Comparison of ENCODE assay signal across 14 cellular contexts in the genomic region with DNA sequence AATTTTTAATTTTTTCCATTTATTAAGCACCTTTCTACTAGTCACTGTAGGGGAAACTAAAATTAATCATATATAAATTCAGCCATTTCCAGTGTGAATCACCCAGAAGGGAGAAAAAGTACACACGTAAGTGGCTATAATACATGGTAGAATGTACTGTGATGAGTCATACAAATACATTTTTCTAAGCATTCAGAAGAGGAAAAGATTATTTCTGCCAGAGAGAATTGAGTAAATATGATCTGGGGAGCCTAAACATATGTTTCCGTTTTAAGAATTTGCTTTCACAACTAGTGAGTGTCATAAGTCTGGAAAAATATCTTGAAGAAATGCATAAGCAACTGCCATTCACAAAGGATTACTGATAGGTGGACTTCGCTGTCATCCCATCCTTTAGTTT.
DNase-seq lines count a peak whose midpoint lies in the region; ATAC-seq and TF ChIP-seq lines count a peak whose summit lies in the region.
"Had no signal": no experiment of that assay in that cellular context is flagged by ENCODE, and none has a peak within 500 bp of the region (broad histone marks: within the 10 kb centered on the region; RNA-seq: fewer than 3 reads in every experiment).

No MANE protein-coding gene starts in this region.

- H3K9me2 ChIP-seq in OCI-LY7 (ENCODE audit: insufficient read depth, low read length): no peaks in the 10 kb centered on the region

- H2AFZ ChIP-seq in OCI-LY7 (ENCODE audit: low read length): no peak overlapping the region

- H3K9me3 Mint-ChIP-seq in Calu3 (ENCODE audit: low read depth, unreplicated experiment): no peaks in the 10 kb centered on the region
- H3K9me3 Mint-ChIP-seq: activated naive CD4-positive, alpha-beta T cell treated with anti-CD3 and anti-CD28 coated beads for 36 hours had no signal

- H3K27ac ChIP-seq in HEK293 (ENCODE audit: extremely low read depth, low read depth, low read length) (no peak overlapping the region), OCI-LY7 (ENCODE audit: low read depth, low read length, poor library complexity, severe bottlenecking) (no peak overlapping the region), right lobe of liver (no peak overlapping the region)

- H3K4me1 ChIP-seq in HEK293 (ENCODE audit: control insufficient read depth, insufficient read depth, low read length) (no peaks in the 10 kb centered on the region), OCI-LY7 (ENCODE audit: insufficient read depth, low read length, poor library complexity, severe bottlenecking) (no peaks in the 10 kb centered on the region), right lobe of liver (no peaks in the 10 kb centered on the region)

- intact Hi-C loops in posterior cingulate gyrus (cut with DNase I): no loop called here
- intact Hi-C loops in OCI-LY7 (cut with micrococcal nuclease; ENCODE audit: unreplicated experiment): no loop called here
- intact Hi-C loops in right lobe of liver (cut with DNase I): no loop called here
- intact Hi-C loops in Calu3 (cut with micrococcal nuclease; ENCODE audit: unreplicated experiment): no loop called here

- no peak for TF ChIP-seq POLR2A in right lobe of liver (IDR thresholded peaks at IDR 0.05)

- H3K4me3 Mint-ChIP-seq in Calu3 (ENCODE audit: low read depth, unreplicated experiment): no peak overlapping the region
- H3K4me3 Mint-ChIP-seq: activated naive CD4-positive, alpha-beta T cell treated with anti-CD3 and anti-CD28 coated beads for 36 hours had no signal

- H3K4me3 ChIP-seq in AG10803 (ENCODE audit: low read length) (no peak overlapping the region), HEK293 (ENCODE audit: low read depth, low read length) (no peak overlapping the region), OCI-LY7 (ENCODE audit: low read depth, low read length, poor library complexity, severe bottlenecking) (no peak overlapping the region), right lobe of liver (no peak overlapping the region)

- H3K4me2 ChIP-seq in OCI-LY7 (ENCODE audit: low read length): no peak overlapping the region

- H3K27me3 ChIP-seq in right lobe of liver: no peaks in the 10 kb centered on the region

- H3K36me3 ChIP-seq in HEK293 (ENCODE audit: control insufficient read depth in 2 of 2, insufficient read depth in 1 of 2, low read length in 2 of 2): no peaks in the 10 kb centered on the region
- H3K36me3 ChIP-seq in OCI-LY7 (ENCODE audit: insufficient read depth, low read length): peaks cover 9% of the 10 kb centered on the region; the same call in 1 of the 2 replicates
- H3K36me3 ChIP-seq in right lobe of liver: no peaks in the 10 kb centered on the region

- CTCF ChIA-PET in HEK293 (lab: Yijun Ruan, JAX): interaction anchor here (0.6 kb wide), 1 partner anchor 18 kb away, joined by 3 read pairs; no protein-coding TSS in a partner anchor
- CTCF ChIA-PET in OCI-LY7 (lab: Charles Lee; ENCODE audit: unreplicated experiment): no interaction called here
- CTCF ChIA-PET in Calu3 (lab: Charles Lee): no interaction called here

- DNase-seq in AG10803 (ENCODE audit: low read depth) (peak; percentile 85), amniotic stem cell (lab: John Stamatoyannopoulos, UW) (peak; percentile 71), glomerular visceral epithelial cell (ENCODE audit: extremely low spot score) (peak; percentile 32), posterior cingulate gyrus (no peak), OCI-LY7 (ENCODE audit: low spot score) (no peak), right lobe of liver (no peak), Calu3 (no peak)
- DNase-seq: activated naive CD4-positive, alpha-beta T cell treated with anti-CD3 and anti-CD28 coated beads for 36 hours; kidney; NCI-H2029; stimulated activated CD4-positive, alpha-beta T cell treated with anti-CD3 and anti-CD28 coated beads, Interleukin-2, amount 100 ng/mL, for 24 hours; WERI-Rb-1 had no signal

- no peaks in the 10 kb centered on the region for H3K36me3 Mint-ChIP-seq in Calu3 (ENCODE audit: insufficient read depth, unreplicated experiment)

- 84% methylated on average over 3 of the region's 3 CpGs for WGBS in right lobe of liver (ENCODE audit: insufficient coverage, low coverage, low lambda C conversion rate, missing lambda C conversion rate)

- BruUV-seq in OCI-LY7 (replicated peaks; lab: Mats Ljungman, UMichigan): no TSS peak
- BruUV-seq in Calu3 (replicated peaks; lab: Mats Ljungman, UMichigan): no TSS peak

- no peaks in the 10 kb centered on the region for H3K4me1 Mint-ChIP-seq in Calu3 (ENCODE audit: low read depth, unreplicated experiment)

- TF ChIP-seq CTCF in AG10803 (conservative IDR thresholded peaks at IDR 0.05; ENCODE audit: low read length) (no peak), HEK293 (tag by site-specific recombination; IDR thresholded peaks at IDR 0.05) (no peak), OCI-LY7 (conservative IDR thresholded peaks at IDR 0.05; ENCODE audit: low read length) (no peak), right lobe of liver (IDR thresholded peaks at IDR 0.05) (no peak), Calu3 (IDR thresholded peaks at IDR 0.05; ENCODE audit: unreplicated experiment) (no peak)

- H3K79me2 ChIP-seq in OCI-LY7 (ENCODE audit: insufficient read depth, low read depth, low read length): no peaks in the 10 kb centered on the region

- ATAC-seq in right lobe of liver: no peak
- ATAC-seq: Panc1 had no signal

- H3K27me3 Mint-ChIP-seq in Calu3 (ENCODE audit: unreplicated experiment): no peaks in the 10 kb centered on the region

- H3K27ac Mint-ChIP-seq in Calu3 (ENCODE audit: unreplicated experiment): no peak overlapping the region
- H3K27ac Mint-ChIP-seq: activated naive CD4-positive, alpha-beta T cell treated with anti-CD3 and anti-CD28 coated beads for 36 hours had no signal

- H3K9me3 ChIP-seq in HEK293 (ENCODE audit: control insufficient read depth, insufficient read depth, low read depth, low read length) (no peaks in the 10 kb centered on the region), OCI-LY7 (ENCODE audit: low read length) (no peaks in the 10 kb centered on the region), right lobe of liver (no peaks in the 10 kb centered on the region)

- POLR2A ChIA-PET in HEK293 (lab: Yijun Ruan, JAX): no interaction called here
- POLR2A ChIA-PET in OCI-LY7 (lab: Charles Lee): no interaction called here

- H4K20me1 ChIP-seq in OCI-LY7 (ENCODE audit: insufficient read depth, low read length): no peaks in the 10 kb centered on the region

TF ChIP-seq in HEK293, 187 proteins besides CTCF, POLR2A, EP300 and RAD21:
- TF ChIP-seq TCF7L2 (IDR thresholded peaks at IDR 0.05; ENCODE audit: borderline replicate concordance, low read depth, low read length): no peak
- TF ChIP-seq ZNF426 (tag by site-specific recombination; IDR thresholded peaks at IDR 0.05): no peak
- TF ChIP-seq, protein P1, sequence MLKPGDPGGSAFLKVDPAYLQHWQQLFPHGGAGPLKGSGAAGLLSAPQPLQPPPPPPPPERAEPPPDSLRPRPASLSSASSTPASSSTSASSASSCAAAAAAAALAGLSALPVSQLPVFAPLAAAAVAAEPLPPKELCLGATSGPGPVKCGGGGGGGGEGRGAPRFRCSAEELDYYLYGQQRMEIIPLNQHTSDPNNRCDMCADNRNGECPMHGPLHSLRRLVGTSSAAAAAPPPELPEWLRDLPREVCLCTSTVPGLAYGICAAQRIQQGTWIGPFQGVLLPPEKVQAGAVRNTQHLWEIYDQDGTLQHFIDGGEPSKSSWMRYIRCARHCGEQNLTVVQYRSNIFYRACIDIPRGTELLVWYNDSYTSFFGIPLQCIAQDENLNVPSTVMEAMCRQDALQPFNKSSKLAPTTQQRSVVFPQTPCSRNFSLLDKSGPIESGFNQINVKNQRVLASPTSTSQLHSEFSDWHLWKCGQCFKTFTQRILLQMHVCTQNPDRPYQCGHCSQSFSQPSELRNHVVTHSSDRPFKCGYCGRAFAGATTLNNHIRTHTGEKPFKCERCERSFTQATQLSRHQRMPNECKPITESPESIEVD (tag by site-specific recombination; IDR thresholded peaks at IDR 0.05): peak; percentile 69

Comparison
In these comparisons a context has a peak if more than half of its experiments do, and no peak if none do; other contexts are left out.
1. DNase-seq: peak in AG10803 (single experiment), amniotic stem cell (single experiment) and glomerular visceral epithelial cell (single experiment); none in posterior cingulate gyrus (0 of 10), OCI-LY7 (single experiment), right lobe of liver (0 of 3) and Calu3 (single experiment).